In genomic region chr16:19883296-19883951, GRCh38 we compare ENCODE assay signal across 9 cellular contexts. TPM values are rescaled to one million over a fixed set of nuclear protein-coding genes. Genes with fewer than 3 reads are reported as not detected.
DNase-seq lines count a peak whose midpoint lies in the region; ATAC-seq lines count a peak whose summit lies in the region.
"Had no signal": no experiment of that assay in that cellular context is flagged by ENCODE, and none has a peak within 500 bp of the region (broad histone marks: within the 10 kb centered on the region; RNA-seq: fewer than 3 reads in every experiment).

No MANE protein-coding gene starts in this region.

- peaks cover 4% of the 10 kb centered on the region for H3K79me1 ChIP-seq in neuronal stem cell (ENCODE audit: low read depth, low read length)

- peak overlapping the region; percentile 50 for H2BK12ac ChIP-seq in neuronal stem cell (ENCODE audit: low read length)

- H2AFZ ChIP-seq in neuronal stem cell (ENCODE audit: low read length): peak overlapping the region; percentile 90

- no peak overlapping the region for H4K91ac ChIP-seq in neuronal stem cell (ENCODE audit: low read depth, low read length, poor library complexity)

- H4K8ac ChIP-seq in neuronal stem cell (ENCODE audit: low read depth, low read length): no peak overlapping the region

- H2BK15ac ChIP-seq in neuronal stem cell (ENCODE audit: low read length): peak overlapping the region; percentile 83

- H3K23ac ChIP-seq in neuronal stem cell (ENCODE audit: low read depth, low read length, poor library complexity): peak overlapping the region; percentile 56

- no peak overlapping the region for H3K4ac ChIP-seq in neuronal stem cell (ENCODE audit: low read length)

- H3K9ac ChIP-seq in ES-I3 (ENCODE audit: low read depth, low read length): peak overlapping the region; percentile 85
- peak overlapping the region; percentile 91 for H3K9ac ChIP-seq in neuronal stem cell (ENCODE audit: low read depth, low read length, poor library complexity)

- peak overlapping the region; percentile 38 for H2AK5ac ChIP-seq in neuronal stem cell (ENCODE audit: low read depth, low read length)

- no CpG with 5 or more reads among the region's 35 CpGs for WGBS in neuronal stem cell (ENCODE audit: extremely low coverage in 2 of 2, insufficient read length in 2 of 2, insufficient replicate concordance in 1 of 2), 2 donors

- no peak overlapping the region for H3K14ac ChIP-seq in neuronal stem cell (ENCODE audit: low read length)

- H3K36me3 ChIP-seq in ES-I3 (ENCODE audit: insufficient read depth, low read length) (no peaks in the 10 kb centered on the region), SJCRH30 (no peaks in the 10 kb centered on the region), neuronal stem cell (replicated peaks in 1 of 2; ENCODE audit: control insufficient read depth in 2 of 2, insufficient read depth in 2 of 2, low read length in 2 of 2) (peaks cover 0 to 25% of the 10 kb centered on the region in 2 donors)

- H3K18ac ChIP-seq in neuronal stem cell (ENCODE audit: low read length): peak overlapping the region; percentile 92

- no peak overlapping the region for H2BK120ac ChIP-seq in neuronal stem cell (ENCODE audit: low read depth, low read length)

- H2BK5ac ChIP-seq in neuronal stem cell (ENCODE audit: low read length): no peak overlapping the region

- peaks cover 19% of the 10 kb centered on the region; the same call in 1 of the 2 replicates for H3K4me1 ChIP-seq in ES-I3 (ENCODE audit: insufficient read depth, low read length)
- no peaks in the 10 kb centered on the region for H3K4me1 ChIP-seq in SJCRH30
- H3K4me1 ChIP-seq in neuronal stem cell (ENCODE audit: control insufficient read depth in 2 of 2, insufficient read depth in 1 of 2, low read depth in 1 of 2, low read length in 2 of 2): peaks cover 10 to 19% of the 10 kb centered on the region in 2 donors

- H3K9me3 ChIP-seq in ES-I3 (ENCODE audit: control insufficient read depth, insufficient read depth, low read length) (no peaks in the 10 kb centered on the region), SJCRH30 (replicated peaks) (no peaks in the 10 kb centered on the region), neuronal stem cell (replicated peaks in 1 of 2; ENCODE audit: control insufficient read depth in 2 of 2, insufficient read depth in 1 of 2, low read depth in 1 of 2, low read length in 2 of 2) (peaks cover 4 to 7% of the 10 kb centered on the region in 2 donors)

- DNase-seq in SJCRH30 (peak; percentile 59 to 69), fibroblast of peridontal ligament (ENCODE audit: extremely low read depth) (peak; percentile 24), neuronal stem cell (ENCODE audit: low spot score) (no peak)
- no peak for DNase-seq in NK-92 treated with Interleukin-12 subunit alpha and Interleukin-12 subunit beta, amount 100 ng/mL, for 24 hours (lab: John Stamatoyannopoulos, UW)

- H3K4me3 ChIP-seq in SJCRH30 (peak overlapping the region; percentile 62), neuronal stem cell (ENCODE audit: low read length in 2 of 2) (peak overlapping the region; percentile 90 to 91)

- no peaks in the 10 kb centered on the region for H3K27me3 ChIP-seq in SJCRH30
- no peaks in the 10 kb centered on the region for H3K27me3 ChIP-seq in neuronal stem cell (ENCODE audit: control insufficient read depth in 3 of 3, insufficient read depth in 3 of 3, low read depth in 1 of 3, low read length in 3 of 3)

- ATAC-seq in HG03095 (IDR thresholded peaks at IDR 0.05; ENCODE audit: unreplicated experiment) (no peak), HG03175 (IDR thresholded peaks at IDR 0.05; ENCODE audit: unreplicated experiment) (no peak), GM21576 (IDR thresholded peaks at IDR 0.05; ENCODE audit: unreplicated experiment) (no peak)

- H3K27ac ChIP-seq in SJCRH30: peak overlapping the region; percentile 66
- no peak overlapping the region for H3K27ac ChIP-seq in neuronal stem cell (replicated peaks; ENCODE audit: low read length)

- H3K4me2 ChIP-seq in neuronal stem cell (ENCODE audit: insufficient read depth, low read length, poor library complexity, severe bottlenecking): peak overlapping the region; percentile 100

RNA-seq across cellular contexts. Expression of gene GPRC5B, which starts 1.2 kb away (rescaled TPM):
- total RNA-seq in SJCRH30 (2014; rRNA removed; shearing (Covaris generic)): 7.1 and 7.8 TPM in 2 replicates
- 53.1 TPM for polyA plus RNA-seq in neuronal stem cell (2013, experiment 1 of 2)
- 56.8 TPM for polyA plus RNA-seq in neuronal stem cell (2013, experiment 2 of 2)
- polyA plus RNA-seq: IgD-negative memory B cell had no signal

Comparison
In these comparisons a context has a peak if more than half of its experiments do, and no peak if none do; other contexts are left out.
1. DNase-seq: peak in SJCRH30 (2 of 2) and fibroblast of peridontal ligament (single experiment); none in neuronal stem cell (single experiment) and NK-92 treated with Interleukin-12 subunit alpha and Interleukin-12 subunit beta, amount 100 ng/mL, for 24 hours (single experiment).